Comparison of ENCODE assay signal across 15 cellular contexts in the genomic region with DNA sequence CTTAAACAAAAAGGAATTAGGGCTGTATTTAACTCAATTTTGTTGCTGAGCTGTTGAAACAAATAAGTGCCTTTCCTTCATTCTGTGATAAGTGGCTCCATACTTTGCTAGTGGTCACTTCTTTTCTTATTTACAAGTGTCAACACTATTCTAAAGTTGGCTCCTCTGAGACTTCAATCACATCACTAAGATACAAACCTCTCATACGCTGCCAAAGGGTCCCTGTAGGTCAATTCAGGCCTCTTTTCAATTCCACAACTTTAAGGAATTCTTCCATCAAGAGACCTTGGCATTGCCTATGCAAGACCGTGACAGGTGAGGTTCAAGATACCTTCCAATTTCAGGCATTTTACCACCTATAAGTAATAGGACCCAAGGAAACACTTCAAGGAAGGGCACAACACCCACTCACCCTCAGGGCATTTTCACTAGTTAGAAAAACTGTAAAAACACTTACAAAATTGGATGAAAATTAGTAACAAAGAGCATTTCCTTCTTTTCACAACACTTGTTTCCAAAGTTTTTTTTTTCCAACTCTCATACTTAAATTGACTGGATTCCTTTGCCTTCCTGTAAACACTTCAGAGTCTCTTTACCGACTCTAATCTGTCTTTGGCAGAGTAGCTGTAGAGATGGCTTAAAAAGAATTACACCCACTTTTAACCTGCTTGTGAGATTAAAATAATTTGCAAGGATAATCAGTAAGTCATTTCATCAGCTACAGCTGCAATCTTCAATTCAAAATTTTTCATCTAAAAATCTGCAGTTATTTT. TPM values are rescaled to one million over a fixed set of nuclear protein-coding genes. Genes with fewer than 3 reads are reported as not detected.
DNase-seq lines count a peak whose midpoint lies in the region; ATAC-seq, FAIRE-seq and TF ChIP-seq lines count a peak whose summit lies in the region.
"Had no signal": no experiment of that assay in that cellular context is flagged by ENCODE, and none has a peak within 500 bp of the region (broad histone marks: within the 10 kb centered on the region; RNA-seq: fewer than 3 reads in every experiment).

No MANE protein-coding gene starts in this region.

- TF ChIP-seq EP300 in HepG2 (IDR thresholded peaks at IDR 0.05; ENCODE audit: low read depth in 2 of 2, low read length in 2 of 2): no peak
- no peak for TF ChIP-seq EP300 in HepG2 (CRISPR knock-in tag; IDR thresholded peaks at IDR 0.05; ENCODE audit: borderline replicate concordance)

- H3K9me3 ChIP-seq in HepG2 (ENCODE audit: low read length) (no peaks in the 10 kb centered on the region), right lobe of liver (no peaks in the 10 kb centered on the region), Panc1 (ENCODE audit: control insufficient read depth, insufficient read depth, low read depth, low read length) (no peaks in the 10 kb centered on the region)
- H3K9me3 ChIP-seq: adrenal gland, psoas muscle, stomach had no signal

- no peaks in the 10 kb centered on the region for H3K9me3 Mint-ChIP-seq in immature natural killer cell

- no peaks in the 10 kb centered on the region for H3K27me3 ChIP-seq in HepG2 (ENCODE audit: control insufficient read depth in 1 of 2, insufficient read depth in 2 of 2, low read length in 2 of 2)
- no peaks in the 10 kb centered on the region for H3K27me3 ChIP-seq in right lobe of liver
- H3K27me3 ChIP-seq in Panc1 (ENCODE audit: control insufficient read depth, insufficient read depth, low read length): no peaks in the 10 kb centered on the region
- H3K27me3 ChIP-seq: adrenal gland, stomach had no signal

- TF ChIP-seq CTCF in HepG2 (CRISPR knock-in tag; IDR thresholded peaks at IDR 0.05) (no peak), right lobe of liver (IDR thresholded peaks at IDR 0.05) (no peak), Panc1 (IDR thresholded peaks at IDR 0.05) (no peak), GM13976 (IDR thresholded peaks at IDR 0.05; ENCODE audit: borderline replicate concordance, control extremely low read depth, extremely low read depth, insufficient read depth, missing control alignments) (no peak)

- no peak overlapping the region for H3K4me3 Mint-ChIP-seq in immature natural killer cell

- H3K4me3 ChIP-seq in HepG2 (replicated peaks in 1 of 3; ENCODE audit: insufficient read depth in 1 of 3, low read depth in 2 of 3, low read length in 3 of 3) (no peak overlapping the region), right lobe of liver (no peak overlapping the region), Panc1 (ENCODE audit: low read depth in 2 of 2, low read length in 2 of 2) (no peak overlapping the region)
- H3K4me3 ChIP-seq: adrenal gland, psoas muscle, stomach had no signal

- no peak for TF ChIP-seq RAD21 in HepG2 (CRISPR knock-in tag; IDR thresholded peaks at IDR 0.05)

- intact Hi-C loops in HepG2 (cut with micrococcal nuclease; ENCODE audit: unreplicated experiment) (no loop called here), right lobe of liver (cut with DNase I) (no loop called here), Panc1 (cut with micrococcal nuclease; ENCODE audit: unreplicated experiment) (loop anchor here (10.0 kb wide), 1 partner anchor 171 kb away; no protein-coding TSS in a partner anchor)

- in situ Hi-C loops in HepG2 (cut with HindIII; ENCODE audit: extremely low pct_ligation_motif_present, low pct_unique_long_range_greater_than_20kb) (loop anchor here (25.0 kb wide), 1 partner anchor 468 kb away; no protein-coding TSS in a partner anchor), Panc1 (cut with HindIII; ENCODE audit: low pct_unique_long_range_greater_than_20kb, low sequenced_read_pairs) (no loop called here), GM13976 (cut with MboI; ENCODE audit: low sequenced_read_pairs, unreplicated experiment) (no loop called here)

- H3K9ac ChIP-seq in HepG2 (ENCODE audit: insufficient read depth, low read depth, low read length): no peak overlapping the region

- BruUV-seq in HepG2 (replicated peaks; lab: Mats Ljungman, UMichigan): TSS peak; percentile 1
- TSS peak; percentile 2 for BruUV-seq in Panc1 (replicated peaks; lab: Mats Ljungman, UMichigan)

- 95% methylated on average over 3 of the region's 3 CpGs for WGBS in HepG2 (ENCODE audit: low lambda C conversion rate)
- 64% methylated on average over 3 of the region's 3 CpGs for WGBS in right lobe of liver (ENCODE audit: insufficient coverage, low coverage, low lambda C conversion rate, missing lambda C conversion rate)

- H3K4me2 ChIP-seq in HepG2 (ENCODE audit: low read depth, low read length): no peak overlapping the region

- ATAC-seq in HepG2 (no peak), right lobe of liver (no peak), Panc1 (no peak), GM21515 (IDR thresholded peaks at IDR 0.05; ENCODE audit: unreplicated experiment) (no peak)
- ATAC-seq: psoas muscle had no signal

- H3K4me1 ChIP-seq in HepG2 (ENCODE audit: insufficient read depth, low read length): no peaks in the 10 kb centered on the region
- no peaks in the 10 kb centered on the region for H3K4me1 ChIP-seq in right lobe of liver
- no peaks in the 10 kb centered on the region for H3K4me1 ChIP-seq in Panc1 (ENCODE audit: control insufficient read depth, insufficient read depth, low read length)

- FAIRE-seq in HepG2 (lab: Jason Lieb, UNC): no peak

- peaks cover 0 to 3% (median 2%) of the 10 kb centered on the region in 3 donors for H3K27me3 Mint-ChIP-seq in immature natural killer cell (ENCODE audit: low read depth in 3 of 3)

- TF ChIP-seq POLR2A in HepG2 (IDR thresholded peaks at IDR 0.05; ENCODE audit: insufficient read depth in 1 of 2, low read depth in 2 of 2, low read length in 2 of 2): no peak
- TF ChIP-seq POLR2A in right lobe of liver (IDR thresholded peaks at IDR 0.05): no peak

- H2AFZ ChIP-seq in HepG2 (ENCODE audit: low read length): no peak overlapping the region

- H3K36me3 ChIP-seq in HepG2 (replicated peaks in 1 of 2; ENCODE audit: control insufficient read depth in 1 of 2, insufficient read depth in 2 of 2, low read length in 2 of 2) (no peaks in the 10 kb centered on the region; a peak in 1 of 5 replicates), right lobe of liver (peaks cover 0 to 7% (median 4%) of the 10 kb centered on the region in 4 donors), Panc1 (ENCODE audit: control insufficient read depth, insufficient read depth, low read length) (peaks cover 9% of the 10 kb centered on the region)

- peaks cover 23 to 33% of the 10 kb centered on the region in 2 donors for H3K4me1 Mint-ChIP-seq in immature natural killer cell

- peak overlapping the region; percentile 20 to 64 (median 36) for H3K27ac Mint-ChIP-seq in immature natural killer cell

- CTCF ChIA-PET in HepG2 (lab: Yijun Ruan, JAX; ENCODE audit: low intra/inter-chr PET ratio, low total read pairs) (no interaction called here), Panc1 (lab: Charles Lee) (no interaction called here)

- H3K27ac ChIP-seq in HepG2 (ENCODE audit: extremely low read length, insufficient read depth, low read length) (no peak overlapping the region), right lobe of liver (no peak overlapping the region), Panc1 (ENCODE audit: low read length) (no peak overlapping the region)
- H3K27ac ChIP-seq: adrenal gland, psoas muscle had no signal

- DNase-seq in HepG2 (ENCODE audit: low spot score) (no peak), right lobe of liver (no peak), Panc1 (ENCODE audit: low read depth, low spot score) (no peak), immature natural killer cell (no peak), GM13976 (ENCODE audit: low spot score) (no peak), DMS114 treated with DMSO at 0.1 percent for 48 hours (lab: John Stamatoyannopoulos, UW; ENCODE audit: unreplicated experiment) (no peak), NCI-H748 (lab: John Stamatoyannopoulos, UW; ENCODE audit: unreplicated experiment) (no peak)
- DNase-seq: adrenal gland; effector memory CD4-positive, alpha-beta T cell; Kasumi-1; NCI-H1417; NCI-H446; psoas muscle; stomach had no signal

- POLR2A ChIA-PET in HepG2 (lab: Yijun Ruan, JAX) (no interaction called here), Panc1 (lab: Charles Lee) (interaction anchor here (0.7 kb wide), 1 partner anchor 62 kb away, joined by 4 read pairs; no protein-coding TSS in a partner anchor)

- peaks cover 0 to 12% (median 2%) of the 10 kb centered on the region in 3 donors for H3K36me3 Mint-ChIP-seq in immature natural killer cell

- H3K79me2 ChIP-seq in HepG2 (ENCODE audit: insufficient read depth, low read length): no peaks in the 10 kb centered on the region

- no peaks in the 10 kb centered on the region; the same call in 1 of the 2 replicates for H4K20me1 ChIP-seq in HepG2 (ENCODE audit: insufficient read depth, low read length)

TF ChIP-seq in HepG2, 621 proteins besides CTCF, POLR2A, EP300 and RAD21:
- TF ChIP-seq POLR2G (IDR thresholded peaks at IDR 0.05; ENCODE audit: low read depth, low read length): peak; percentile 4; the same call in 1 of the 2 replicates
- TF ChIP-seq ZNF614 (CRISPR knock-in tag; IDR thresholded peaks at IDR 0.05; ENCODE audit: borderline replicate concordance): no peak

RNA-seq across cellular contexts. Expression of gene SERBP1, which starts 24.5 kb away (rescaled TPM):
- 281 and 464 TPM in 2 replicates for total RNA-seq in HepG2 (2016; rRNA removed; fragmentation: Illumina TruSeq; extraction: Trizol)
- total RNA-seq in HepG2 (2016; cell fraction: cytosol; rRNA removed; fragmentation: Illumina TruSeq; extraction: Trizol; ENCODE audit: low read depth): 42.0 and 47.1 TPM in 2 replicates
- total RNA-seq in HepG2 (2016; cell fraction: insoluble cytoplasmic fraction; rRNA removed; fragmentation: Illumina TruSeq; extraction: Trizol): 285 and 448 TPM in 2 replicates
- total RNA-seq in HepG2 (2016; cell fraction: membrane; rRNA removed; fragmentation: Illumina TruSeq; extraction: Trizol): 101 and 110 TPM in 2 replicates
- total RNA-seq in HepG2 (2016; cell fraction: nucleus; rRNA removed; fragmentation: Illumina TruSeq; extraction: Trizol): 159 and 166 TPM in 2 replicates
- polyA plus RNA-seq in HepG2 (2011; rRNA removed): 129 and 175 TPM in 2 replicates
- polyA plus RNA-seq in HepG2 (2011; cell fraction: cytosol; rRNA removed): 135 and 152 TPM in 2 replicates
- 36.3 and 45.4 TPM in 2 replicates for polyA plus RNA-seq in HepG2 (2011; cell fraction: nucleus; rRNA removed)
- polyA plus RNA-seq in HepG2 (2012): 205 and 282 TPM in 2 replicates
- polyA plus RNA-seq in HepG2 (2016; cell fraction: cytosol; fragmentation: Illumina TruSeq; extraction: Trizol; ENCODE audit: low read depth): 49.9 and 50.6 TPM in 2 replicates
- polyA plus RNA-seq in HepG2 (2016; cell fraction: insoluble cytoplasmic fraction; fragmentation: Illumina TruSeq; extraction: Trizol; ENCODE audit: low read depth): 619 and 673 TPM in 2 replicates
- 96.8 and 107 TPM in 2 replicates for polyA plus RNA-seq in HepG2 (2016; cell fraction: membrane; fragmentation: Illumina TruSeq; extraction: Trizol; ENCODE audit: low read depth)
- 230 and 231 TPM in 2 replicates for polyA plus RNA-seq in HepG2 (2016; cell fraction: nucleus; fragmentation: Illumina TruSeq; extraction: Trizol; ENCODE audit: insufficient read depth, low read depth)
- 87.0 and 114 TPM in 2 replicates for polyA minus RNA-seq in HepG2 (2011; rRNA and poly(A)+ RNA removed; ENCODE audit: low replicate concordance)
- polyA minus RNA-seq in HepG2 (2011; cell fraction: cytosol; rRNA and poly(A)+ RNA removed): 138 and 157 TPM in 2 replicates
- 137 and 140 TPM in 2 replicates for polyA minus RNA-seq in HepG2 (2011; cell fraction: nucleus; rRNA and poly(A)+ RNA removed)
- total RNA-seq in right lobe of liver: 100 to 1,000 TPM in 3 of 6 experiments, 10 to 100 TPM in 3; 65.6 to 156 (median 96.6) TPM
- 230 TPM for total RNA-seq in Panc1 (2021; ENCODE audit: unreplicated experiment)
- 209 TPM for polyA plus RNA-seq in Panc1 (2012; ENCODE audit: insufficient read length)
- 100 to 1,000 TPM in 2 of 3 donors, 10 to 100 TPM in 1; 92.1 to 162 (median 125) TPM for polyA plus RNA-seq in immature natural killer cell
